In the genomic region with DNA sequence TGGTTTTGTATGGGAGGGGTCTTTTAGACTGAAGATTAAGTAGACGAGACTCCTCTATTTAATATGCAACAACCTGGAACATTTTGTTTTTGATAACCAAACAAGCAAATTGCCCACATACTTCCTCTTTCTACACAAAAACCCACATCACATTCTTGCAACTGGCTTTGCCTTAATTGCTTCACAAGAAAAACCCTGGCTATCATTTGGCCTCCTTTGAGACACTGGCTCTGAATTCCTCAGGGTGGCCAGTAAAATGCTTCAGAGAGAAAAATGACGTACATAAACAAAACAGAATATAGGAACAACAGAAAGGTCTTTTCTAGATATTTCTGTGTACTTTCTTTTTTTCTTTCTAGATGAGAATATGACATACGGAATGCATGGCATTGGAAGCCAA, we compare ENCODE assay signal across 10 cellular contexts.
DNase-seq lines count a peak whose midpoint lies in the region; ATAC-seq and TF ChIP-seq lines count a peak whose summit lies in the region.
"Had no signal": no experiment of that assay in that cellular context is flagged by ENCODE, and none has a peak within 500 bp of the region (broad histone marks: within the 10 kb centered on the region; RNA-seq: fewer than 3 reads in every experiment).

No MANE protein-coding gene starts in this region.

- no peaks in the 10 kb centered on the region for H3K9me3 Mint-ChIP-seq in natural killer cell
- H3K9me3 Mint-ChIP-seq: IgD-negative memory B cell had no signal

- H3K4me3 Mint-ChIP-seq in natural killer cell, result no peak overlapping the region

- peak overlapping the region in 6 of 11 experiments; percentile 15 to 62 (median 37); a peak in 8 of 22 replicates for H3K9ac ChIP-seq in BLaER1 treated with 17β-estradiol and CSF1 and Interleukin-3, amounts not matched to agents 10 nM and 100 nM

- no peaks in the 10 kb centered on the region for H3K36me3 ChIP-seq in BLaER1 treated with 17β-estradiol and CSF1 and Interleukin-3, amounts not matched to agents 10 nM and 100 nM
- H3K36me3 ChIP-seq in sigmoid colon (no peaks in the 10 kb centered on the region), aorta (ENCODE audit: control insufficient read depth in 1 of 2, insufficient read depth in 2 of 2, low read length in 1 of 2) (no peaks in the 10 kb centered on the region)

- peaks cover 6 to 8% of the 10 kb centered on the region in 2 donors for H3K27me3 Mint-ChIP-seq in natural killer cell (ENCODE audit: low read depth in 2 of 2)

- H3K27ac Mint-ChIP-seq in natural killer cell, result no peak overlapping the region
- H3K27ac Mint-ChIP-seq: IgD-negative memory B cell had no signal

- H3K4me3 ChIP-seq in BLaER1 treated with 17β-estradiol and CSF1 and Interleukin-3, amounts not matched to agents 10 nM and 100 nM, result peak overlapping the region in 1 of 10 experiments; percentile 25; a peak in 1 of 20 replicates
- no peak overlapping the region for H3K4me3 ChIP-seq in sigmoid colon
- H3K4me3 ChIP-seq in aorta (ENCODE audit: low read length in 2 of 2), result no peak overlapping the region

- TF ChIP-seq CTCF in sigmoid colon (IDR thresholded peaks at IDR 0.05), result no peak
- no peak for TF ChIP-seq CTCF in natural killer cell (IDR thresholded peaks at IDR 0.05)

- H3K27ac ChIP-seq in BLaER1 treated with 17β-estradiol and CSF1 and Interleukin-3, amounts not matched to agents 10 nM and 100 nM, result peak overlapping the region in 10 of 11 experiments; percentile 7 to 84 (median 66); a peak in 19 of 22 replicates
- peak overlapping the region; percentile 58 for H3K27ac ChIP-seq in epithelial cell of prostate
- peak overlapping the region; percentile 48 to 79 (median 63) for H3K27ac ChIP-seq in sigmoid colon
- peak overlapping the region in 1 of 2 donors; percentile 52 for H3K27ac ChIP-seq in aorta (ENCODE audit: low read depth in 1 of 2, low read length in 2 of 2)

- H3K4me1 Mint-ChIP-seq in natural killer cell, result peaks cover 10 to 13% of the 10 kb centered on the region in 2 donors

- peaks cover 8 to 59% (median 33%) of the 10 kb centered on the region in 10 experiments for H3K4me1 ChIP-seq in BLaER1 treated with 17β-estradiol and CSF1 and Interleukin-3, amounts not matched to agents 10 nM and 100 nM
- H3K4me1 ChIP-seq in sigmoid colon (peaks cover 0 to 27% (median 23%) of the 10 kb centered on the region in 4 donors), aorta (ENCODE audit: control insufficient read depth in 1 of 2, insufficient read depth in 2 of 2, low read length in 2 of 2) (peaks cover 0 to 2% of the 10 kb centered on the region in 2 donors)

- TF ChIP-seq POLR2A in sigmoid colon (IDR thresholded peaks at IDR 0.05), result no peak

- H3K36me3 Mint-ChIP-seq in natural killer cell, result no peaks in the 10 kb centered on the region
- H3K36me3 Mint-ChIP-seq: IgD-negative memory B cell had no signal

- TF ChIP-seq EP300 in sigmoid colon (IDR thresholded peaks at IDR 0.05), result no peak

- ATAC-seq in natural killer cell (no peak), aorta (ENCODE audit: low FRiP score) (no peak)

- no peaks in the 10 kb centered on the region for H3K27me3 ChIP-seq in BLaER1 treated with 17β-estradiol and CSF1 and Interleukin-3, amounts not matched to agents 10 nM and 100 nM
- H3K27me3 ChIP-seq in sigmoid colon (no peaks in the 10 kb centered on the region), aorta (ENCODE audit: control insufficient read depth in 1 of 2, insufficient read depth in 2 of 2, low read length in 1 of 2) (no peaks in the 10 kb centered on the region)

- peak overlapping the region; percentile 8 to 80 (median 56); a peak in 19 of 22 replicates for H3K4me2 ChIP-seq in BLaER1 treated with 17β-estradiol and CSF1 and Interleukin-3, amounts not matched to agents 10 nM and 100 nM

- H3K9me3 ChIP-seq in BLaER1 treated with 17β-estradiol and CSF1 and Interleukin-3, amounts not matched to agents 10 nM and 100 nM (replicated peaks in 1 of 11), result no peaks in the 10 kb centered on the region; a peak in 1 of 22 replicates
- H3K9me3 ChIP-seq in sigmoid colon (no peaks in the 10 kb centered on the region), aorta (ENCODE audit: control insufficient read depth, low read length) (no peaks in the 10 kb centered on the region)

- intact Hi-C loops in sigmoid colon (cut with DNase I), result loop anchor here (10.0 kb wide), 1 partner anchor 95 kb away; no protein-coding TSS in a partner anchor
- intact Hi-C loops in natural killer cell (cut with micrococcal nuclease), result no loop called here
- intact Hi-C loops in aorta (cut with DNase I), result loop anchor here (5.0 to 10.0 kb wide), 3 partner anchors 95 to 102 kb away; partner anchors contain the start of gene TRIB2 (in 1 of the 2)

- 44 to 52% methylated on average over 3 of the region's 3 CpGs for WGBS in sigmoid colon, 2 donors
- WGBS in aorta, 2 donors, result 6 to 9% methylated on average over 3 of the region's 3 CpGs

- DNase-seq in OCI-M1 (lab: John Stamatoyannopoulos, UW) (peak; percentile 94), epithelial cell of prostate (ENCODE audit: low read depth, low spot score) (no peak), sigmoid colon (no peak), natural killer cell (no peak), DMS 273 treated with DMSO at 0.1 percent for 48 hours (lab: John Stamatoyannopoulos, UW) (no peak), HuH-7 (ENCODE audit: low spot score) (no peak), aorta (no peak)
- DNase-seq: DND-41 had no signal

- H4K20me1 ChIP-seq in BLaER1 treated with 17β-estradiol and CSF1 and Interleukin-3, amounts not matched to agents 10 nM and 100 nM, result no peaks in the 10 kb centered on the region
